ENCODE assay signal across 9 cellular contexts in genomic region chr22:37199839-37200161, GRCh38. TPM values are rescaled to one million over a fixed set of nuclear protein-coding genes. Genes with fewer than 3 reads are reported as not detected.
DNase-seq lines count a peak whose midpoint lies in the region; TF ChIP-seq lines count a peak whose summit lies in the region.
"Had no signal": no experiment of that assay in that cellular context is flagged by ENCODE, and none has a peak within 500 bp of the region (broad histone marks: within the 10 kb centered on the region; RNA-seq: fewer than 3 reads in every experiment).

No MANE protein-coding gene starts in this region.

- H3K4ac ChIP-seq in mesenchymal stem cell (ENCODE audit: low read depth in 1 of 2, low read length in 2 of 2), result peak overlapping the region in 1 of 2 experiments; percentile 21

- WGBS in mesenchymal stem cell, result 34% methylated on average over 7 of the region's 9 CpGs

- DNase-seq in AG04450 (ENCODE audit: low read depth, low spot score) (no peak), HFFc6 (no peak), mesenchymal stem cell (no peak), NCI-H1436 (lab: John Stamatoyannopoulos, UW) (no peak), G401 (ENCODE audit: low spot score) (no peak), anterior cingulate cortex (lab: John Stamatoyannopoulos, UW) (no peak)
- DNase-seq in activated CD4-positive, alpha-beta T cell treated with anti-CD3 and anti-CD28 coated beads for 48 hours, result no peak

- peak overlapping the region; percentile 51 for H3K4me3 Mint-ChIP-seq in HFFc6
- H3K4me3 Mint-ChIP-seq in activated naive CD8-positive, alpha-beta T cell, result peak overlapping the region; percentile 87

- in situ Hi-C loops in G401 (cut with HindIII; ENCODE audit: low sequenced_read_pairs), result no loop called here

- peak overlapping the region; percentile 98 for H4K8ac ChIP-seq in mesenchymal stem cell (ENCODE audit: low read length)

- H3K18ac ChIP-seq in mesenchymal stem cell (ENCODE audit: low read depth in 1 of 2, low read length in 2 of 2), result peak overlapping the region in 1 of 2 experiments; percentile 49

- no peaks in the 10 kb centered on the region for H3K27me3 ChIP-seq in AG04450 (ENCODE audit: control insufficient read depth, insufficient read depth, low read length)
- no peaks in the 10 kb centered on the region for H3K27me3 ChIP-seq in mesenchymal stem cell (ENCODE audit: control insufficient read depth in 1 of 2, insufficient read depth in 1 of 2, low read length in 2 of 2)
- H3K27me3 ChIP-seq: cardiac muscle cell had no signal

- POLR2A ChIA-PET in AG04450 (lab: Yijun Ruan, JAX), result interaction anchor here (1.0 kb wide), 1 partner anchor 13 kb away, joined by 3 read pairs; no protein-coding TSS in a partner anchor

- no peak overlapping the region for H3K23ac ChIP-seq in mesenchymal stem cell (ENCODE audit: low read length in 2 of 2)

- no peaks in the 10 kb centered on the region for H3K36me3 ChIP-seq in mesenchymal stem cell (ENCODE audit: control insufficient read depth in 1 of 2, insufficient read depth in 2 of 2, low read depth in 1 of 2, low read length in 2 of 2)
- H3K36me3 ChIP-seq: cardiac muscle cell had no signal

- no peak overlapping the region for H3K4me2 ChIP-seq in mesenchymal stem cell (ENCODE audit: low read length, poor library complexity, severe bottlenecking)

- peaks cover 2% of the 10 kb centered on the region for H3K79me1 ChIP-seq in mesenchymal stem cell (replicated peaks; ENCODE audit: low read length, poor library complexity, severe bottlenecking)

- CTCF ChIA-PET in AG04450 (lab: Charles Lee), result interaction anchor here (0.5 to 2.8 kb wide), 36 partner anchors 10 to 637 kb away, joined by 3 to 27 read pairs (median 4); partner anchors contain the start of gene KCTD17

- peak overlapping the region; percentile 12 to 77 for H2BK12ac ChIP-seq in mesenchymal stem cell (ENCODE audit: low read length in 2 of 2)

- peaks cover 30% of the 10 kb centered on the region for H3K4me1 ChIP-seq in mesenchymal stem cell (ENCODE audit: control insufficient read depth, insufficient read depth, low read depth, low read length)

- peak overlapping the region; percentile 9 for H2BK120ac ChIP-seq in mesenchymal stem cell (ENCODE audit: low read depth, low read length)

- H3K27ac ChIP-seq in AG04450 (ENCODE audit: low read depth, low read length) (no peak overlapping the region), mesenchymal stem cell (ENCODE audit: low read length, poor library complexity, severe bottlenecking) (no peak overlapping the region)

- no peaks in the 10 kb centered on the region for H3K9me3 Mint-ChIP-seq in HFFc6
- no peaks in the 10 kb centered on the region for H3K9me3 Mint-ChIP-seq in activated naive CD8-positive, alpha-beta T cell (ENCODE audit: low read depth)

- H2AK5ac ChIP-seq in mesenchymal stem cell (ENCODE audit: low read length, severe bottlenecking), result no peak overlapping the region

- peak overlapping the region; percentile 20 for H4K91ac ChIP-seq in mesenchymal stem cell (ENCODE audit: low read length)

- H3K9me3 ChIP-seq in AG04450 (ENCODE audit: control insufficient read depth, insufficient read depth, low read length) (no peaks in the 10 kb centered on the region; the same call in 1 of the 2 replicates), mesenchymal stem cell (ENCODE audit: control insufficient read depth, low read length) (no peaks in the 10 kb centered on the region)

- peak overlapping the region; percentile 3 for H2AFZ ChIP-seq in mesenchymal stem cell (ENCODE audit: low read depth, low read length)

- peaks cover 31% of the 10 kb centered on the region for H3K4me1 Mint-ChIP-seq in HFFc6 (ENCODE audit: low read depth)
- peaks cover 42% of the 10 kb centered on the region for H3K4me1 Mint-ChIP-seq in activated naive CD8-positive, alpha-beta T cell (ENCODE audit: low read depth)

- no peak overlapping the region for H3K14ac ChIP-seq in mesenchymal stem cell (ENCODE audit: low read length in 2 of 2)

- peaks cover 2% of the 10 kb centered on the region; the same call in 1 of the 2 replicates for H3K27me3 Mint-ChIP-seq in HFFc6 (ENCODE audit: insufficient read depth)
- no peaks in the 10 kb centered on the region for H3K27me3 Mint-ChIP-seq in activated naive CD8-positive, alpha-beta T cell

- H2BK5ac ChIP-seq in mesenchymal stem cell (ENCODE audit: low read depth, low read length, poor library complexity, severe bottlenecking), result no peak overlapping the region

- peak overlapping the region; percentile 8 for H2BK15ac ChIP-seq in mesenchymal stem cell (ENCODE audit: low read depth, poor library complexity, severe bottlenecking)

- no peaks in the 10 kb centered on the region for H3K36me3 Mint-ChIP-seq in HFFc6 (ENCODE audit: low read depth)
- H3K36me3 Mint-ChIP-seq in activated naive CD8-positive, alpha-beta T cell, result no peaks in the 10 kb centered on the region

- H3K9ac ChIP-seq in mesenchymal stem cell (ENCODE audit: low read length), result peak overlapping the region; percentile 86

- TF ChIP-seq CTCF in AG04450 (IDR thresholded peaks at IDR 0.05; ENCODE audit: low read depth, low read length) (no peak), HFFc6 (IDR thresholded peaks at IDR 0.05) (peak; percentile 49)

- peak overlapping the region; percentile 47 for H3K4me3 ChIP-seq in AG04450 (ENCODE audit: low read depth, low read length)
- H3K4me3 ChIP-seq in mesenchymal stem cell (ENCODE audit: insufficient read depth in 1 of 2, low read depth in 1 of 2, low read length in 2 of 2), result peak overlapping the region in 1 of 2 experiments; percentile 72

- H3K27ac Mint-ChIP-seq in HFFc6, result no peak overlapping the region
- H3K27ac Mint-ChIP-seq in activated naive CD8-positive, alpha-beta T cell, result peak overlapping the region; percentile 87

RNA-seq across cellular contexts. Expression of gene C1QTNF6, which starts 11.8 kb away (rescaled TPM):
- polyA plus RNA-seq in AG04450 (2011; rRNA removed), result 8.2 and 10.0 TPM in 2 replicates
- polyA minus RNA-seq in AG04450 (2011; rRNA and poly(A)+ RNA removed), result 4.6 and 4.8 TPM in 2 replicates
- 1 to 10 TPM; 3.3 to 5.0 (median 4.0) TPM for total RNA-seq in HFFc6 (2021; fragmentation: NEBNext Ultra II Directional; extraction: Animal tissue kit (Norgen Biotek cat#: 25700))
- polyA plus RNA-seq in mesenchymal stem cell (2013, experiment 1 of 2), result 38.2 TPM
- polyA plus RNA-seq in mesenchymal stem cell (2013, experiment 2 of 2), result 37.9 TPM
- 5.0 and 6.7 TPM in 2 replicates for total RNA-seq in G401 (2014; rRNA removed; shearing (Covaris generic))

RNA-seq across cellular contexts. Expression of gene SSTR3, which starts 12.5 kb away (rescaled TPM):
- 0.06 and 0.14 TPM in 2 replicates for polyA plus RNA-seq in AG04450 (2011; rRNA removed)
- 0.09 and 0.14 TPM in 2 replicates for polyA minus RNA-seq in AG04450 (2011; rRNA and poly(A)+ RNA removed)
- not detected for total RNA-seq in HFFc6 (2021; fragmentation: NEBNext Ultra II Directional; extraction: Animal tissue kit (Norgen Biotek cat#: 25700))
- not detected for polyA plus RNA-seq in mesenchymal stem cell (2013, experiment 1 of 2)
- polyA plus RNA-seq in mesenchymal stem cell (2013, experiment 2 of 2), result not detected
- total RNA-seq in G401 (2014; rRNA removed; shearing (Covaris generic)), result not detected in 2 replicates
- polyA plus RNA-seq: cardiac muscle cell had no signal

RNA-seq across cellular contexts. Expression of gene RAC2, which starts 44.3 kb away (rescaled TPM):
- 25.0 and 35.9 TPM in 2 replicates for polyA plus RNA-seq in AG04450 (2011; rRNA removed)
- polyA minus RNA-seq in AG04450 (2011; rRNA and poly(A)+ RNA removed), result 28.9 and 38.2 TPM in 2 replicates
- total RNA-seq in HFFc6 (2021; fragmentation: NEBNext Ultra II Directional; extraction: Animal tissue kit (Norgen Biotek cat#: 25700)), result 10 to 100 TPM; 29.9 to 57.2 (median 53.5) TPM
- polyA plus RNA-seq in mesenchymal stem cell (2013, experiment 1 of 2), result 121 TPM
- 117 TPM for polyA plus RNA-seq in mesenchymal stem cell (2013, experiment 2 of 2)
- total RNA-seq in G401 (2014; rRNA removed; shearing (Covaris generic)), result not detected in 2 replicates

RNA-seq across cellular contexts. Expression of gene IL2RB, which starts 50.1 kb away (rescaled TPM):
- 0.11 and 0.27 TPM in 2 replicates for polyA plus RNA-seq in AG04450 (2011; rRNA removed)
- polyA minus RNA-seq in AG04450 (2011; rRNA and poly(A)+ RNA removed), result 0.09 and 0.26 TPM in 2 replicates
- total RNA-seq in HFFc6 (2021; fragmentation: NEBNext Ultra II Directional; extraction: Animal tissue kit (Norgen Biotek cat#: 25700)), result not detected
- 4.9 TPM for polyA plus RNA-seq in mesenchymal stem cell (2013, experiment 1 of 2)
- polyA plus RNA-seq in mesenchymal stem cell (2013, experiment 2 of 2), result 5.1 TPM
- total RNA-seq in G401 (2014; rRNA removed; shearing (Covaris generic)), result not detected in 2 replicates
- polyA plus RNA-seq: cardiac muscle cell had no signal

Comparison
In these comparisons a context has a peak if more than half of its experiments do, and no peak if none do; other contexts are left out.
1. RNA of gene RAC2, which starts 44.3 kb away (total RNA-seq): 29.9 to 57.2 TPM in HFFc6; not detected in G401; every median in the first group is over 10 times any median in the second.